Comparison of ENCODE assay signal across 8 cellular contexts in the genomic region with DNA sequence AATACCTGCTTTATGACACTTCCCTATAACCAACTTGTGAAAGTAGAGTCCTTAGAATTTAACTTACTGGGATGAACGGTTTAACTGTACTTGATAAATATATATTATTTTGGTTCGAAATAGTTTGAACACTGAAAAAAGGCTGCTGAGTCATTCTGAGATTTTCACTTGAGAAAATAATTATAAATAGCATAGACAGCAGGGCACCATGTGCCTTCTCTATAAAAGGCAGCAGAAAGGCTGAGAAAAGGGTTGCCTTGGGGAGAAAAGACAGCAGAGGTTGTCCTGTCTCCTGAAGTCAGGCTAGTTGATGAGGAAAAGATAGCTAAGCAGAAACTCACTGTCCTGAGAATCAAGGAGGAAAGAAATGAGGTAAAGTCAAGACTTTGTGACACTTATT.
DNase-seq lines count a peak whose midpoint lies in the region; ATAC-seq, FAIRE-seq and TF ChIP-seq lines count a peak whose summit lies in the region.

No MANE protein-coding gene starts in this region.

- peak; percentile 84 for FAIRE-seq in GM18507 (lab: Jason Lieb, UNC)

- no peak for TF ChIP-seq CTCF in fibroblast of villous mesenchyme (IDR thresholded peaks at IDR 0.05; ENCODE audit: insufficient read depth, low read depth, low read length)

- ATAC-seq in GM21717 (IDR thresholded peaks at IDR 0.05; ENCODE audit: unreplicated experiment) (peak; percentile 89), HG03442 (IDR thresholded peaks at IDR 0.05; ENCODE audit: unreplicated experiment) (peak; percentile 88), Right ventricle myocardium superior (ENCODE audit: poor library complexity) (no peak)
- no peak for ATAC-seq in stimulated activated effector memory CD8-positive, alpha-beta T cell treated with anti-CD3 and anti-CD28 coated beads, Interleukin-12 subunit alpha, Interleukin-12 subunit beta, amount 100 ng/mL, for 72 hours

- H3K9me3 Mint-ChIP-seq in stimulated activated effector memory CD8-positive, alpha-beta T cell treated with anti-CD3 and anti-CD28 coated beads, Interleukin-12 subunit alpha, Interleukin-12 subunit beta, amount 100 ng/mL, for 72 hours = no peaks in the 10 kb centered on the region

- no peaks in the 10 kb centered on the region for H3K36me3 Mint-ChIP-seq in stimulated activated effector memory CD8-positive, alpha-beta T cell treated with anti-CD3 and anti-CD28 coated beads, Interleukin-12 subunit alpha, Interleukin-12 subunit beta, amount 100 ng/mL, for 72 hours

- no peak overlapping the region for H3K27ac Mint-ChIP-seq in stimulated activated effector memory CD8-positive, alpha-beta T cell treated with anti-CD3 and anti-CD28 coated beads, Interleukin-12 subunit alpha, Interleukin-12 subunit beta, amount 100 ng/mL, for 72 hours

- H3K4me3 Mint-ChIP-seq in stimulated activated effector memory CD8-positive, alpha-beta T cell treated with anti-CD3 and anti-CD28 coated beads, Interleukin-12 subunit alpha, Interleukin-12 subunit beta, amount 100 ng/mL, for 72 hours = no peak overlapping the region

- DNase-seq in GM18507 (ENCODE audit: extremely low spot score, insufficient read length, low read depth) (no peak), fibroblast of villous mesenchyme (ENCODE audit: low read depth) (peak; percentile 19), OCI-M2 (lab: John Stamatoyannopoulos, UW; ENCODE audit: unreplicated experiment) (no peak), HT-29 (ENCODE audit: low spot score) (no peak), Right ventricle myocardium superior (no peak)
- DNase-seq in stimulated activated effector memory CD8-positive, alpha-beta T cell treated with anti-CD3 and anti-CD28 coated beads, Interleukin-12 subunit alpha, Interleukin-12 subunit beta, amount 100 ng/mL, for 72 hours (ENCODE audit: low spot score in 2 of 2) = no peak

- intact Hi-C loops in Right ventricle myocardium superior (cut with DNase I) = no loop called here

- no peak overlapping the region for H3K4me3 ChIP-seq in fibroblast of villous mesenchyme (ENCODE audit: low read depth, low read length)

- H3K4me1 Mint-ChIP-seq in stimulated activated effector memory CD8-positive, alpha-beta T cell treated with anti-CD3 and anti-CD28 coated beads, Interleukin-12 subunit alpha, Interleukin-12 subunit beta, amount 100 ng/mL, for 72 hours = no peaks in the 10 kb centered on the region

Comparison
In these comparisons a context has a peak if more than half of its experiments do, and no peak if none do; other contexts are left out.
1. ATAC-seq: peak in GM21717 (single experiment) and HG03442 (single experiment); none in Right ventricle myocardium superior (single experiment) and stimulated activated effector memory CD8-positive, alpha-beta T cell treated with anti-CD3 and anti-CD28 coated beads, Interleukin-12 subunit alpha, Interleukin-12 subunit beta, amount 100 ng/mL, for 72 hours (single experiment).